ENCODE assay signal across 30 cellular contexts in the genomic region with DNA sequence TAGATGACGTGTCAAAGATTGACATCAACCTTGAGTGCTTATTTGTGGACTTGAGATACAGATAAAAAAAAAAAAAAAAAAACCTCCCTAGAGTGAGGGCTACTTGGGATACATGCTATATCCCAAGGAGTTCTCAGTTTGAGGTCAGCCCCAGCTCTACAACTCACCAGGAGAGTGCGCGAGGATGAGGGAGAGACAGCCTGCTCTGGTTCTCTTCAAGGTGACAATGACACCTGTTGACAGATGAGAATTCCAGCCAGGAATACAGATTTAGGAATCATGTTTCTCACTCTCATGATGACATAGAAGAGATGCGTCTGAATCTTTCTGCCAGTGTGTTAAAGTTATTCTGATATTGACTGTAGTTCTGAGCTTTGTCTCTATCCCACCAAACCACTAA. TPM values are rescaled to one million over a fixed set of nuclear protein-coding genes. Genes with fewer than 3 reads are reported as not detected.
"Had no signal": no experiment of that assay in that cellular context is flagged by ENCODE, and none has a peak within 500 bp of the region (broad histone marks: within the 10 kb centered on the region; RNA-seq: fewer than 3 reads in every experiment).

No MANE protein-coding gene starts in this region.

- H3K9me3 Mint-ChIP-seq: dendritic cell treated with granulocyte-macrophage colony-stimulating factor and Interleukin-4, amounts not matched to agents 40 ng/mL and 50 ng/mL, for 4 days; endodermal cell; memory B cell; natural killer cell; stimulated activated naive CD8-positive, alpha-beta T cell treated with anti-CD3 and anti-CD28 coated beads, Interleukin-15, amount 100 ng/mL, for 72 hours had no signal

- H3K4me3 Mint-ChIP-seq: dendritic cell treated with granulocyte-macrophage colony-stimulating factor and Interleukin-4, amounts not matched to agents 40 ng/mL and 50 ng/mL, for 4 days; endodermal cell; memory B cell; natural killer cell; stimulated activated naive CD8-positive, alpha-beta T cell treated with anti-CD3 and anti-CD28 coated beads, Interleukin-15, amount 100 ng/mL, for 72 hours had no signal

- DNase-seq: colonic mucosa; effector CD8-positive, alpha-beta T cell; endodermal cell; erythroblast; head of caudate nucleus; hippocampal formation; left colon; natural killer cell; occipital lobe; pancreas; retina; stimulated activated CD4-positive, alpha-beta T cell treated with anti-CD3 and anti-CD28 coated beads, Interleukin-12 subunit alpha, Interleukin-12 subunit beta, amount 100 ng/mL, for 4 hours; stimulated activated CD4-positive, alpha-beta T cell treated with anti-CD3 and anti-CD28 coated beads, Interleukin-1b, Interleukin-23, amount 100 ng/mL, for 48 hours; stimulated activated CD4-positive, alpha-beta T cell treated with anti-CD3 and anti-CD28 coated beads, Interleukin-4, amount 100 ng/mL, for 1 hour; stimulated activated CD8-positive, alpha-beta memory T cell treated with anti-CD3 and anti-CD28 coated beads, Interleukin-4, amount 100 ng/mL, for 48 hours; stimulated activated naive CD4-positive, alpha-beta T cell; stimulated activated naive CD8-positive, alpha-beta T cell treated with anti-CD3 and anti-CD28 coated beads, Interleukin-15, amount 100 ng/mL, for 72 hours; transverse colon; upper lobe of right lung; uterus had no signal

- H3K27me3 Mint-ChIP-seq: dendritic cell treated with granulocyte-macrophage colony-stimulating factor and Interleukin-4, amounts not matched to agents 40 ng/mL and 50 ng/mL, for 4 days; stimulated activated naive CD8-positive, alpha-beta T cell treated with anti-CD3 and anti-CD28 coated beads, Interleukin-15, amount 100 ng/mL, for 72 hours had no signal

- H3K4me3 ChIP-seq: colonic mucosa, lung, pancreas, smooth muscle cell, suprapubic skin, transverse colon, upper lobe of right lung, uterus had no signal

- H3K27me3 ChIP-seq: colonic mucosa, pancreas, suprapubic skin, transverse colon, upper lobe of right lung, uterus had no signal

- H3K9me3 ChIP-seq: colonic mucosa, pancreas, suprapubic skin, transverse colon, upper lobe of right lung, uterus had no signal

- H3K36me3 Mint-ChIP-seq: memory B cell, natural killer cell had no signal

- H3K4me1 ChIP-seq: colonic mucosa, pancreas, transverse colon, upper lobe of right lung, uterus had no signal

- H3K4me1 Mint-ChIP-seq: memory B cell had no signal

- H3K27ac Mint-ChIP-seq: dendritic cell treated with granulocyte-macrophage colony-stimulating factor and Interleukin-4, amounts not matched to agents 40 ng/mL and 50 ng/mL, for 4 days; endodermal cell; memory B cell; natural killer cell; stimulated activated naive CD8-positive, alpha-beta T cell treated with anti-CD3 and anti-CD28 coated beads, Interleukin-15, amount 100 ng/mL, for 72 hours had no signal

- ATAC-seq: left colon; natural killer cell; pancreas; sciatic nerve; stimulated activated naive CD8-positive, alpha-beta T cell treated with anti-CD3 and anti-CD28 coated beads, Interleukin-15, amount 100 ng/mL, for 72 hours; upper lobe of right lung had no signal

- H3K36me3 ChIP-seq: colonic mucosa, pancreas, suprapubic skin, transverse colon, upper lobe of right lung, uterus had no signal

- H3K27ac ChIP-seq: colonic mucosa, pancreas, suprapubic skin, transverse colon, upper lobe of right lung had no signal

RNA-seq across cellular contexts. Expression of a gene that starts 59.4 kb away (rescaled TPM):
- total RNA-seq: endothelial cell of umbilical vein, mononuclear cell, natural killer cell, pulmonary artery endothelial cell had no signal
- polyA plus RNA-seq: endothelial cell of umbilical vein, neural cell had no signal
